22 cellular contexts compared by ENCODE assay signal in the genomic region with DNA sequence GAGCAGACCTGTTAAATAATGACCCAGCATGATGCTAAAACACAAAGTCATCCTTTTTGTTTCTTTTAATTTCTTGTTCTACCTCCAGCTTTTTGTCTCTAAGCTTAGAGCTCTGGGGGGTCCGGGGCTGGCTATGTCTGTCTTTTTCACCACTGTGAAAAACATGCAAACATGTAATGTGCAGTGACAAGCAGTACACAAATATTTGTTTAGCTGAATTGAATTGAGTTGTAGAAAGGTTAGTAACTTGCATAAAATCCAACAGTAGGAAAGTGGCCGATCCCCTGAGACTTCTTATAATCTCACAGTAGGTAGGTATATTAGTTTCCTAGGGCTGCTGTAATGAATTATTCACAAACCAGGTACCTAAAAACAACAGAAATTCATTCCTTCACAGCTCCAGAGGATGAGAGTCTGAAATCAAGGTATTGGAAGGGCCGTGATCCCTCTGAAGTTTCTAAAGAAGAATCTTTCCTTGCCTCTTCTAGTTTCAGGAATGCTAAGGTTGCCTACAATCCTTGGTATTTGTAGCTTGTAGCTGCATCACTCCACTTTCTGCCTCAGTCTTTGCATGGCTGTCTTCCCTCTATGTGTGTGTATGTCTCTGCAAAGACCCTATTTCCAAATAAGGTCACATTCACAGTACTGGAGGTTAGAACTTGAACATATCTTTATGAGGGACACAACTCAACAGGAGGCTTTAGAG. TPM values are rescaled to one million over a fixed set of nuclear protein-coding genes. Genes with fewer than 3 reads are reported as not detected.
DNase-seq lines count a peak whose midpoint lies in the region; FAIRE-seq and TF ChIP-seq lines count a peak whose summit lies in the region.
"Had no signal": no experiment of that assay in that cellular context is flagged by ENCODE, and none has a peak within 500 bp of the region (broad histone marks: within the 10 kb centered on the region; RNA-seq: fewer than 3 reads in every experiment).

No MANE protein-coding gene starts in this region.

- no peaks in the 10 kb centered on the region for H3K27me3 ChIP-seq in H1 (replicated peaks in 1 of 4; ENCODE audit: control insufficient read depth in 3 of 4, extremely low read depth in 1 of 4, insufficient read depth in 3 of 4, low read length in 3 of 4)
- no peaks in the 10 kb centered on the region for H3K27me3 ChIP-seq in neural progenitor cell

- no peak overlapping the region for H3K4me3 Mint-ChIP-seq in neural progenitor cell
- H3K4me3 Mint-ChIP-seq: CD4-positive, alpha-beta T cell had no signal

- no peaks in the 10 kb centered on the region for H3K23me2 ChIP-seq in H1 (ENCODE audit: low read depth, low read length)

- H3K9me3 ChIP-seq in H1 (ENCODE audit: insufficient read depth in 2 of 2, low read depth in 1 of 2, low read length in 1 of 2) = no peaks in the 10 kb centered on the region
- no peaks in the 10 kb centered on the region for H3K9me3 ChIP-seq in neural progenitor cell (ENCODE audit: low read depth)
- H3K9me3 ChIP-seq: A549 had no signal

- H2BK5ac ChIP-seq in H1 (ENCODE audit: low read depth, low read length) = no peak overlapping the region

- H4K5ac ChIP-seq in H1 (ENCODE audit: insufficient read length, low read depth, low read length) = no peak overlapping the region

- H3K4me3 ChIP-seq in H1 (ENCODE audit: extremely low read depth in 1 of 4, insufficient read depth in 2 of 4, low read depth in 3 of 4, low read length in 4 of 4) (no peak overlapping the region), neural progenitor cell (no peak overlapping the region)
- H3K4me3 ChIP-seq: A549 had no signal

- no peaks in the 10 kb centered on the region for H3K4me1 ChIP-seq in H1 (replicated peaks in 1 of 4; ENCODE audit: control insufficient read depth in 3 of 4, insufficient read depth in 4 of 4, low read length in 3 of 4)
- H3K4me1 ChIP-seq in neural progenitor cell = peaks cover 29% of the 10 kb centered on the region
- H3K4me1 ChIP-seq: A549 had no signal

- no peak overlapping the region for H3K18ac ChIP-seq in H1 (ENCODE audit: extremely low read depth, low read length)

- 80% methylated on average over 3 of the region's 3 CpGs; no CpG with 5 or more reads in 1 of the 2 experiments for WGBS in H1 (ENCODE audit: extremely low coverage in 1 of 2, insufficient coverage in 1 of 2, insufficient read length in 1 of 2, insufficient replicate concordance in 2 of 2, low coverage in 1 of 2, low lambda C conversion rate in 2 of 2, missing lambda C conversion rate in 1 of 2), 2 experiments

- no peak overlapping the region for H2BK12ac ChIP-seq in H1 (ENCODE audit: low read depth, low read length)

- no peaks in the 10 kb centered on the region for H3K36me3 ChIP-seq in H1 (ENCODE audit: control insufficient read depth in 2 of 4, insufficient read depth in 4 of 4, low read length in 3 of 4)
- no peaks in the 10 kb centered on the region for H3K36me3 ChIP-seq in neural progenitor cell

- no peak overlapping the region for H3K27ac Mint-ChIP-seq in neural progenitor cell
- H3K27ac Mint-ChIP-seq: CD4-positive, alpha-beta T cell had no signal

- FAIRE-seq in H1 (lab: Jason Lieb, UNC) = no peak
- FAIRE-seq: A549, G401.6, GM12891, GM19239, H54 had no signal

- H3K27me3 Mint-ChIP-seq in neural progenitor cell (ENCODE audit: insufficient read depth, low read depth) = peaks cover 4% of the 10 kb centered on the region

- no peak overlapping the region for H4K8ac ChIP-seq in H1 (ENCODE audit: extremely low read depth, insufficient read depth, low read length)

- no peaks in the 10 kb centered on the region for H3K36me3 Mint-ChIP-seq in neural progenitor cell

- TF ChIP-seq RAD21 in H1 (IDR thresholded peaks at IDR 0.05 in 1 of 2, conservative IDR thresholded peaks at IDR 0.05 in 1 of 2; ENCODE audit: low read depth in 2 of 2, low read length in 2 of 2) = no peak

- no peak for TF ChIP-seq EP300 in H1 (IDR thresholded peaks at IDR 0.05; ENCODE audit: borderline replicate concordance in 1 of 2, low read depth in 2 of 2, low read length in 2 of 2)

- H4K20me1 ChIP-seq in H1 (replicated peaks in 1 of 2; ENCODE audit: control insufficient read depth in 1 of 2, insufficient read depth in 2 of 2, low read length in 2 of 2) (no peaks in the 10 kb centered on the region), neural progenitor cell (ENCODE audit: low read depth) (no peaks in the 10 kb centered on the region)

- H3K56ac ChIP-seq in H1 (replicated peaks; ENCODE audit: insufficient read length, low read depth, low read length) = no peak overlapping the region

- H2AK5ac ChIP-seq in H1 (ENCODE audit: low read depth, low read length) = no peak overlapping the region

- H2AFZ ChIP-seq in H1 (ENCODE audit: low read length) (peak overlapping the region; percentile 26), neural progenitor cell (replicated peaks) (no peak overlapping the region)

- POLR2A ChIA-PET in H1 (lab: Charles Lee; ENCODE audit: partially characterized antibody) = interaction anchor here (1.0 to 1.2 kb wide), 2 partner anchors 51 to 62 kb away, joined by 3 read pairs; no protein-coding TSS in a partner anchor

- H3K4ac ChIP-seq in H1 (replicated peaks; ENCODE audit: insufficient read length, low read depth, low read length) = no peak overlapping the region

- no peak overlapping the region for H3K23ac ChIP-seq in H1 (ENCODE audit: insufficient read length)

- H3K27ac ChIP-seq in H1 (ENCODE audit: low read depth, low read length) (no peak overlapping the region), neural progenitor cell (no peak overlapping the region)
- H3K27ac ChIP-seq: 22Rv1, A549, C4-2B, HL-60 had no signal

- H3K9ac ChIP-seq in H1 (replicated peaks in 1 of 4; ENCODE audit: extremely low read depth in 1 of 4, low read depth in 3 of 4, low read length in 3 of 4) = no peak overlapping the region
- H3K9ac ChIP-seq in neural progenitor cell = no peak overlapping the region

- H3K79me1 ChIP-seq in H1 (ENCODE audit: low read depth, low read length) = no peaks in the 10 kb centered on the region

- H3K79me2 ChIP-seq in H1 (ENCODE audit: control insufficient read depth in 1 of 2, insufficient read depth in 2 of 2, low read length in 2 of 2) (no peaks in the 10 kb centered on the region), neural progenitor cell (ENCODE audit: low read depth) (no peaks in the 10 kb centered on the region)

- no peak overlapping the region for H3K14ac ChIP-seq in H1 (ENCODE audit: insufficient read length)

- H2BK120ac ChIP-seq in H1 (replicated peaks; ENCODE audit: low read depth, low read length) = no peak overlapping the region

- H3K4me1 Mint-ChIP-seq in neural progenitor cell = no peaks in the 10 kb centered on the region

- no peak for TF ChIP-seq POLR2A in H1 (IDR thresholded peaks at IDR 0.05; ENCODE audit: control extremely low read depth in 1 of 2, low read depth in 2 of 2, low read length in 2 of 2)

- no peak overlapping the region for H4K91ac ChIP-seq in H1 (replicated peaks; ENCODE audit: insufficient read length, low read length)

- peak; percentile 5 for DNase-seq in DMS53 (lab: John Stamatoyannopoulos, UW)
- DNase-seq in DMS53 treated with DMSO at 0.1 percent for 48 hours (lab: John Stamatoyannopoulos, UW; ENCODE audit: unreplicated experiment) = no peak
- DNase-seq in NCI-H345 (lab: John Stamatoyannopoulos, UW) = peak; percentile 12
- DNase-seq in H1 (ENCODE audit: low read depth in 1 of 2, low spot score in 2 of 2) = no peak
- peak; percentile 28 for DNase-seq in neural progenitor cell (ENCODE audit: low spot score)
- DNase-seq in glomerular visceral epithelial cell (ENCODE audit: extremely low spot score) = no peak
- no peak for DNase-seq in NCI-H226
- DNase-seq: AML-193; CD4-positive, alpha-beta T cell; DMS153; DND-41; HCEC 1CT; IMR-90 had no signal

- peaks cover 22% of the 10 kb centered on the region for H3F3A ChIP-seq in neural progenitor cell (ENCODE audit: low read depth)

- no peaks in the 10 kb centered on the region for H3K9me3 Mint-ChIP-seq in neural progenitor cell
- H3K9me3 Mint-ChIP-seq: CD4-positive, alpha-beta T cell had no signal

- no peak overlapping the region for H2BK20ac ChIP-seq in H1 (ENCODE audit: low read length)

- CTCF ChIA-PET in H1 (lab: Charles Lee; ENCODE audit: partially characterized antibody) = interaction anchor here (0.9 to 3.3 kb wide), 10 partner anchors 10 to 233 kb away, joined by 3 to 26 read pairs (median 6); no protein-coding TSS in a partner anchor

- TF ChIP-seq CTCF in H1 (IDR thresholded peaks at IDR 0.05; ENCODE audit: control extremely low read depth in 1 of 3, insufficient read depth in 1 of 3, low read depth in 1 of 3, low read length in 3 of 3) = no peak
- no peak for TF ChIP-seq CTCF in neural progenitor cell (IDR thresholded peaks at IDR 0.05)

- peak overlapping the region in 1 of 2 experiments; percentile 9; a peak in 1 of 4 replicates for H3K4me2 ChIP-seq in H1 (ENCODE audit: insufficient read depth in 1 of 2, low read depth in 2 of 2, low read length in 2 of 2)
- peak overlapping the region; percentile 24 for H3K4me2 ChIP-seq in neural progenitor cell
- H3K4me2 ChIP-seq: A549 had no signal

- no peak overlapping the region for H2BK15ac ChIP-seq in H1 (ENCODE audit: low read length)

TF ChIP-seq in H1, 55 proteins besides CTCF, POLR2A, EP300 and RAD21 (continues in another document):
- peak; percentile 60 for TF ChIP-seq TEAD4 (IDR thresholded peaks at IDR 0.05; ENCODE audit: low read depth, low read length)
- TF ChIP-seq POLR2AphosphoS5 (IDR thresholded peaks at IDR 0.05; ENCODE audit: low read depth, low read length) = no peak

RNA-seq across cellular contexts. Expression of gene ARL14, which starts 32.7 kb away (rescaled TPM):
- not detected in 2 replicates for total RNA-seq in H1 (2021; fragmentation: NEBNext Ultra II Directional; extraction: Animal tissue kit (Norgen Biotek cat#: 25700))
- polyA plus RNA-seq in H1 (2011; rRNA removed) = not detected in 2 replicates
- not detected for polyA plus RNA-seq in H1 (2011; cell fraction: cytosol; rRNA removed)
- polyA plus RNA-seq in H1 (2011; cell fraction: nucleus; rRNA removed) = not detected
- polyA plus RNA-seq in H1 (2012, experiment 1 of 2) = not detected in 4 replicates
- polyA plus RNA-seq in H1 (2012, experiment 2 of 2) = not detected
- not detected for polyA plus RNA-seq in H1 (2013, experiment 1 of 2)
- polyA plus RNA-seq in H1 (2013, experiment 2 of 2) = not detected
- not detected in 2 replicates for polyA minus RNA-seq in H1 (2011; rRNA and poly(A)+ RNA removed)
- not detected for polyA minus RNA-seq in H1 (2011; cell fraction: cytosol; rRNA and poly(A)+ RNA removed)
- not detected for polyA minus RNA-seq in H1 (2011; cell fraction: nucleus; rRNA and poly(A)+ RNA removed)
- total RNA-seq in neural progenitor cell (ENCODE audit: low replicate concordance) = not detected in 2 replicates
- total RNA-seq: CD4-positive, alpha-beta T cell had no signal
- polyA plus RNA-seq: BJ had no signal

RNA-seq across cellular contexts. Expression of gene PPM1L, which starts 46.4 kb away (rescaled TPM):
- 17.3 and 18.1 TPM in 2 replicates for total RNA-seq in H1 (2021; fragmentation: NEBNext Ultra II Directional; extraction: Animal tissue kit (Norgen Biotek cat#: 25700))
- 2.8 and 4.0 TPM in 2 replicates for polyA plus RNA-seq in H1 (2011; rRNA removed)
- polyA plus RNA-seq in H1 (2011; cell fraction: cytosol; rRNA removed) = 3.3 TPM
- polyA plus RNA-seq in H1 (2011; cell fraction: nucleus; rRNA removed) = 8.7 TPM
- polyA plus RNA-seq in H1 (2012, experiment 1 of 2) = 3.1 to 5.7 TPM (median 5.1 TPM) in 4 replicates
- 0.60 TPM for polyA plus RNA-seq in H1 (2012, experiment 2 of 2)
- polyA plus RNA-seq in H1 (2013, experiment 1 of 2) = 7.0 TPM
- polyA plus RNA-seq in H1 (2013, experiment 2 of 2) = 7.8 TPM
- 29.3 and 31.2 TPM in 2 replicates for polyA minus RNA-seq in H1 (2011; rRNA and poly(A)+ RNA removed)
- 20.0 TPM for polyA minus RNA-seq in H1 (2011; cell fraction: cytosol; rRNA and poly(A)+ RNA removed)
- polyA minus RNA-seq in H1 (2011; cell fraction: nucleus; rRNA and poly(A)+ RNA removed) = 50.4 TPM
- 16.5 and 25.2 TPM in 2 replicates for total RNA-seq in neural progenitor cell (ENCODE audit: low replicate concordance)

Comparison
In these comparisons a context has a peak if more than half of its experiments do, and no peak if none do; other contexts are left out.
1. DNase-seq: peak in DMS53 (single experiment), NCI-H345 (single experiment) and neural progenitor cell (single experiment); none in DMS53 treated with DMSO at 0.1 percent for 48 hours (single experiment), H1 (0 of 2), glomerular visceral epithelial cell (single experiment) and NCI-H226 (single experiment).